ENCODE assay signal across 16 cellular contexts in the genomic region with DNA sequence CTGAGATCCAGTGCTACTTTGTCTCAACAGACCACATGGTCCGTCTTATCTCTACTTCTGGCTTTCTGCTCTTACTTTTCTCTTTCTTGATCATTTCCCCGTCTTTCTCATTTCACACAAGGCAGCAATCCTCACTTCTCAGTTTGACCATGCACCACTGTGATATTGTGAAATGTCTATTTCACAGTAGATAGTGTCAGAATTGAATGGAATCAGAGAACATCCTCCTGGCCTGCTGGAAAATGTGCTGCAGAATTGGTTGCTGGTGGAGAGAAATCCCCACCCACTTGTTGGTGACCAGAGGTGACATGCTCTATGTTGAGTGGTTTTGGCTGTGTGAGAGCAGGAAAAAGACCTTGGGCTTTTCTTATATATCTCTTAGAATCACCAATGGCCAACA.
A peak's percentile ranks its signal among the peaks of the same experiment; 100 is the strongest.
DNase-seq lines count a peak whose midpoint lies in the region; ATAC-seq and TF ChIP-seq lines count a peak whose summit lies in the region.
"Had no signal": no experiment of that assay in that cellular context is flagged by ENCODE, and none has a peak within 500 bp of the region (broad histone marks: within the 10 kb centered on the region; RNA-seq: fewer than 3 reads in every experiment).

No MANE protein-coding gene starts in this region.

- TF ChIP-seq CTCF in choroid plexus epithelial cell (conservative IDR thresholded peaks at IDR 0.05; ENCODE audit: low read depth, low read length): no peak

- peak; percentile 11 for DNase-seq in HCEC 1CT
- peak; percentile 60 for DNase-seq in MV-4-11 (lab: John Stamatoyannopoulos, UW)
- DNase-seq in choroid plexus epithelial cell (ENCODE audit: low read depth): peak; percentile 26
- DNase-seq in COLO829 (ENCODE audit: low spot score): no peak
- no peak for DNase-seq in NCI-H1105 (lab: John Stamatoyannopoulos, UW)
- no peak for DNase-seq in RKO (ENCODE audit: low spot score)
- DNase-seq: aorta; gastrocnemius medialis; NCI-H774; RPMI8226; stimulated activated CD4-positive, alpha-beta T cell treated with anti-CD3 and anti-CD28 coated beads, Interleukin-4, amount 100 ng/mL, for 4 hours; WERI-Rb-1 had no signal

- H3K4me3 ChIP-seq in choroid plexus epithelial cell (ENCODE audit: low read depth, low read length): no peak overlapping the region
- H3K4me3 ChIP-seq: gastrocnemius medialis, thoracic aorta had no signal

- peak; percentile 40 for ATAC-seq in GM18502 (IDR thresholded peaks at IDR 0.05; ENCODE audit: poor library complexity, unreplicated experiment)
- no peak for ATAC-seq in activated CD4-positive, CD25-positive, alpha-beta regulatory T cell treated with anti-CD3 and anti-CD28 coated beads, Interleukin-2, amount 50 U/mL, for 24 hours
- ATAC-seq: gastrocnemius medialis, HepG2 had no signal

Comparison
In these comparisons a context has a peak if more than half of its experiments do, and no peak if none do; other contexts are left out.
1. DNase-seq: peak in HCEC 1CT (single experiment), MV-4-11 (single experiment) and choroid plexus epithelial cell (single experiment); none in COLO829 (single experiment), NCI-H1105 (single experiment) and RKO (single experiment).